8 cellular contexts compared by ENCODE assay signal in the genomic region with DNA sequence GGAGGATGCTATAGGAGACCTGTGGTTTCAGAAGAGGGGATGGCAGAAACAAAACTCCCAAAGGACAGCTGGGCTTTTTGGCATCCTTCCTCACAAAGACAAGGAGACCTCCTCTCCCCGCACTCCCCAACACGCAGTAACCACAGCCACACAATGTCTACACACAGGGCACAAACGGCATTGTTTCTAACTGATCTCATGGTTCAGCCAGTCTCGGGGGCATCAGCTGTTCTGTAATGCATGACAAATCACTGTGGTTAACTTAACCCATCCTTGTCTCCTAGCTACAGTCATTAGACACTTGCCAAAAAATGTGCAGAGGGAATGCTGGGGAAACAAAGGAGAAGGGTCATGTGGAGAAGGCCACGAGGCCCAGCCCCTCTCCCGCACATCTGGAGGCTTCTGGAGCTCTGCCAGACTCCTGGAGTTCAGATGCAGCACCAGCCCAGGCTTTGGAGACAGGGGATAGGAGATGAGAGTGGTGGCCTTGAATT. TPM values are rescaled to one million over a fixed set of nuclear protein-coding genes. Genes with fewer than 3 reads are reported as not detected.
DNase-seq lines count a peak whose midpoint lies in the region; ATAC-seq and TF ChIP-seq lines count a peak whose summit lies in the region.

No MANE protein-coding gene starts in this region.

- H3K36me3 Mint-ChIP-seq in endothelial cell (ENCODE audit: low read depth, unreplicated experiment): peaks cover 4% of the 10 kb centered on the region
- H3K36me3 Mint-ChIP-seq in natural killer cell treated with Interleukin-12 subunit alpha and Interleukin-12 subunit beta and Interleukin-15 and Interleukin-18, amount 100 ng/mL, for 72 hours: no peaks in the 10 kb centered on the region

- DNase-seq in Daoy (ENCODE audit: low read depth) (peak; percentile 93), NCI-H2171 treated with DMSO at 0.1 percent for 48 hours (lab: John Stamatoyannopoulos, UW) (peak; percentile 72), endothelial cell (ENCODE audit: low spot score) (no peak), occipital lobe (lab: John Stamatoyannopoulos, UW) (peak; percentile 71), NAMALWA (ENCODE audit: low spot score) (no peak)
- DNase-seq in natural killer cell treated with Interleukin-12 subunit alpha and Interleukin-12 subunit beta and Interleukin-15 and Interleukin-18, amount 100 ng/mL, for 72 hours (ENCODE audit: low spot score): no peak
- no peak for DNase-seq in activated naive CD4-positive, alpha-beta T cell treated with anti-CD3 and anti-CD28 coated beads, Interleukin-2, amount 50 U/mL, for 16 hours

- H3K27ac Mint-ChIP-seq in endothelial cell (ENCODE audit: unreplicated experiment): peak overlapping the region; percentile 17
- H3K27ac Mint-ChIP-seq in natural killer cell treated with Interleukin-12 subunit alpha and Interleukin-12 subunit beta and Interleukin-15 and Interleukin-18, amount 100 ng/mL, for 72 hours: no peak overlapping the region

- no peak for TF ChIP-seq CTCF in endothelial cell (IDR thresholded peaks at IDR 0.05; ENCODE audit: unreplicated experiment)

- H3K9me3 Mint-ChIP-seq in endothelial cell (ENCODE audit: unreplicated experiment): peaks cover 7% of the 10 kb centered on the region
- no peaks in the 10 kb centered on the region for H3K9me3 Mint-ChIP-seq in natural killer cell treated with Interleukin-12 subunit alpha and Interleukin-12 subunit beta and Interleukin-15 and Interleukin-18, amount 100 ng/mL, for 72 hours

- no peak overlapping the region for H3K4me3 Mint-ChIP-seq in endothelial cell (ENCODE audit: unreplicated experiment)
- H3K4me3 Mint-ChIP-seq in natural killer cell treated with Interleukin-12 subunit alpha and Interleukin-12 subunit beta and Interleukin-15 and Interleukin-18, amount 100 ng/mL, for 72 hours: no peak overlapping the region

- H3K4me1 Mint-ChIP-seq in endothelial cell (ENCODE audit: unreplicated experiment): peaks cover 6% of the 10 kb centered on the region
- H3K4me1 Mint-ChIP-seq in natural killer cell treated with Interleukin-12 subunit alpha and Interleukin-12 subunit beta and Interleukin-15 and Interleukin-18, amount 100 ng/mL, for 72 hours (ENCODE audit: low read depth in 2 of 2): peaks cover 12% of the 10 kb centered on the region in 2 donors

- ATAC-seq in HG02678 (IDR thresholded peaks at IDR 0.05; ENCODE audit: unreplicated experiment): no peak
- no peak for ATAC-seq in natural killer cell treated with Interleukin-12 subunit alpha and Interleukin-12 subunit beta and Interleukin-15 and Interleukin-18, amount 100 ng/mL, for 72 hours

- H3K27me3 Mint-ChIP-seq in endothelial cell (ENCODE audit: unreplicated experiment): peaks cover 3% of the 10 kb centered on the region
- peaks cover 0 to 3% of the 10 kb centered on the region in 2 donors for H3K27me3 Mint-ChIP-seq in natural killer cell treated with Interleukin-12 subunit alpha and Interleukin-12 subunit beta and Interleukin-15 and Interleukin-18, amount 100 ng/mL, for 72 hours

RNA-seq across cellular contexts. Expression of gene ADAMTS14, which starts 7.6 kb away (rescaled TPM):
- 0.06 TPM in 1 of 2 replicates, not detected in the other for total RNA-seq in Daoy (2014; rRNA removed; shearing (Covaris generic))
- 1.1 TPM for total RNA-seq in endothelial cell (ENCODE audit: unreplicated experiment)
- total RNA-seq in occipital lobe: 0.16 TPM
- under 1 TPM; 0.07 to 0.61 TPM for total RNA-seq in natural killer cell treated with Interleukin-12 subunit alpha and Interleukin-12 subunit beta and Interleukin-15 and Interleukin-18, amount 100 ng/mL, for 72 hours

Comparison
In these comparisons a context has a peak if more than half of its experiments do, and no peak if none do; other contexts are left out.
1. DNase-seq: peak in Daoy (single experiment), NCI-H2171 treated with DMSO at 0.1 percent for 48 hours (single experiment) and occipital lobe (single experiment); none in endothelial cell (single experiment), NAMALWA (single experiment), natural killer cell treated with Interleukin-12 subunit alpha and Interleukin-12 subunit beta and Interleukin-15 and Interleukin-18, amount 100 ng/mL, for 72 hours (single experiment) and activated naive CD4-positive, alpha-beta T cell treated with anti-CD3 and anti-CD28 coated beads, Interleukin-2, amount 50 U/mL, for 16 hours (single experiment).